Comparison of ENCODE assay signal across 10 cellular contexts in genomic region chr1:229155472-229155871, GRCh38.
DNase-seq lines count a peak whose midpoint lies in the region; ATAC-seq, FAIRE-seq and TF ChIP-seq lines count a peak whose summit lies in the region.
"Had no signal": no experiment of that assay in that cellular context is flagged by ENCODE, and none has a peak within 500 bp of the region (broad histone marks: within the 10 kb centered on the region; RNA-seq: fewer than 3 reads in every experiment).

No MANE protein-coding gene starts in this region.

- TF ChIP-seq POLR2A in GM12878 (IDR thresholded peaks at IDR 0.05; ENCODE audit: low read depth, low read length) = no peak

- no peak for TF ChIP-seq CTCF in OCI-LY7 (conservative IDR thresholded peaks at IDR 0.05; ENCODE audit: low read length)
- no peak for TF ChIP-seq CTCF in GM12878 (IDR thresholded peaks at IDR 0.05 in 2 of 3, conservative IDR thresholded peaks at IDR 0.05 in 1 of 3; ENCODE audit: control insufficient read depth in 2 of 3, extremely low read depth in 1 of 3, insufficient read depth in 1 of 3, low read depth in 3 of 3, low read length in 3 of 3)

- in situ Hi-C loops in GM12878 (cut with MboI) = no loop called here

- no peak for DNase-seq in activated CD4-positive, CD25-positive, alpha-beta regulatory T cell treated with anti-CD3 and anti-CD28 coated beads, Interleukin-2, amount 50 U/mL, for 72 hours
- no peak for DNase-seq in OCI-LY7 (ENCODE audit: low spot score)
- DNase-seq in GM12878 (ENCODE audit: low read depth, low spot score) = no peak
- peak in 2 of 3 experiments; percentile 8 to 22 for DNase-seq in stimulated activated CD4-positive, alpha-beta T cell treated with anti-CD3 and anti-CD28 coated beads, TNF-alpha, amount 100 ng/mL, for 24 hours (ENCODE audit: low read depth in 3 of 3)
- no peak for DNase-seq in 8988T
- no peak for DNase-seq in NCI-H2081 (lab: John Stamatoyannopoulos, UW)
- DNase-seq: NCI-H510A treated with DMSO at 0.1 percent for 48 hours had no signal

- TF ChIP-seq RAD21 in GM12878 (IDR thresholded peaks at IDR 0.05; ENCODE audit: insufficient read depth, low read depth, low read length) = no peak

- no peaks in the 10 kb centered on the region for H3K36me3 ChIP-seq in OCI-LY7 (ENCODE audit: insufficient read depth, low read length)
- no peaks in the 10 kb centered on the region for H3K36me3 ChIP-seq in GM12878 (ENCODE audit: control insufficient read depth in 2 of 2, insufficient read depth in 2 of 2, low read length in 1 of 2)

- no peaks in the 10 kb centered on the region; a peak in 1 of 4 replicates for H3K27me3 ChIP-seq in GM12878 (replicated peaks in 1 of 2; ENCODE audit: control insufficient read depth in 2 of 2, insufficient read depth in 2 of 2, low read length in 1 of 2)

- ATAC-seq in activated CD4-positive, CD25-positive, alpha-beta regulatory T cell treated with anti-CD3 and anti-CD28 coated beads, Interleukin-2, amount 50 U/mL, for 24 hours = peak; percentile 55 to 60
- ATAC-seq in GM12878 (no peak; the same call in 2 of the 3 replicates), GM19023 (IDR thresholded peaks at IDR 0.05; ENCODE audit: unreplicated experiment) (no peak)

- H3K4me2 ChIP-seq in OCI-LY7 (ENCODE audit: low read length) (no peak overlapping the region), GM12878 (ENCODE audit: control insufficient read depth, insufficient read depth) (peak overlapping the region; percentile 22; the same call in 1 of the 2 replicates)
- H3K4me2 ChIP-seq: KMS-11 had no signal

- CTCF ChIA-PET in OCI-LY7 (lab: Charles Lee; ENCODE audit: unreplicated experiment) (no interaction called here), GM12878 (lab: Yijun Ruan, JAX) (no interaction called here)

- H3K9me3 ChIP-seq in OCI-LY7 (ENCODE audit: low read length) (no peaks in the 10 kb centered on the region), GM12878 (replicated peaks; ENCODE audit: control insufficient read depth, insufficient read depth, low read length) (no peaks in the 10 kb centered on the region)

- intact Hi-C loops in OCI-LY7 (cut with micrococcal nuclease; ENCODE audit: unreplicated experiment) = no loop called here
- intact Hi-C loops in GM12878 (cut with micrococcal nuclease; ENCODE audit: unreplicated experiment) = no loop called here

- H3K79me2 ChIP-seq in OCI-LY7 (ENCODE audit: insufficient read depth, low read depth, low read length) = no peaks in the 10 kb centered on the region
- no peaks in the 10 kb centered on the region for H3K79me2 ChIP-seq in GM12878 (ENCODE audit: control insufficient read depth, insufficient read depth, low read length)

- 6% methylated on average over 9 of the region's 9 CpGs for WGBS in GM12878 (ENCODE audit: insufficient coverage, insufficient replicate concordance, low lambda C conversion rate, missing lambda C conversion rate)

- RAD21 ChIA-PET in GM12878 (lab: Charles Lee; ENCODE audit: unreplicated experiment) = no interaction called here

- peak; percentile 66 for FAIRE-seq in GM12878 (lab: Jason Lieb, UNC)

- no peak overlapping the region for H3K9ac ChIP-seq in GM12878 (ENCODE audit: control insufficient read depth, insufficient read depth, low read length)
- H3K9ac ChIP-seq: KMS-11 had no signal

- no peaks in the 10 kb centered on the region for H3K9me2 ChIP-seq in OCI-LY7 (ENCODE audit: insufficient read depth, low read length)

- POLR2A ChIA-PET in OCI-LY7 (lab: Charles Lee) = no interaction called here
- POLR2A ChIA-PET in GM12878 (lab: Charles Lee) = no interaction called here

- no peaks in the 10 kb centered on the region for H4K20me1 ChIP-seq in OCI-LY7 (ENCODE audit: insufficient read depth, low read length)
- H4K20me1 ChIP-seq in GM12878 (ENCODE audit: control insufficient read depth, insufficient read depth) = no peaks in the 10 kb centered on the region

- H3K27ac ChIP-seq in OCI-LY7 (ENCODE audit: low read depth, low read length, poor library complexity, severe bottlenecking) (no peak overlapping the region), GM12878 (ENCODE audit: control insufficient read depth, insufficient read depth) (no peak overlapping the region)
- H3K27ac ChIP-seq: KMS-11 had no signal

- BruUV-seq in OCI-LY7 (replicated peaks; lab: Mats Ljungman, UMichigan) (no TSS peak), GM12878 (replicated peaks; lab: Mats Ljungman, UMichigan) (no TSS peak)

- SMC1A ChIA-PET in GM12878 (lab: Charles Lee; ENCODE audit: uncharacterized antibody, unreplicated experiment) = no interaction called here

- H2AFZ ChIP-seq in OCI-LY7 (ENCODE audit: low read length) = peak overlapping the region; percentile 43; the same call in 1 of the 2 replicates
- H2AFZ ChIP-seq in GM12878 (ENCODE audit: control insufficient read depth, low read depth, low read length) = no peak overlapping the region

- TF ChIP-seq EP300 in GM12878 (IDR thresholded peaks at IDR 0.05; ENCODE audit: borderline replicate concordance in 1 of 2, control insufficient read depth in 1 of 2, low read depth in 2 of 2, low read length in 2 of 2) = no peak

- H3K4me3 ChIP-seq in OCI-LY7 (ENCODE audit: low read depth, low read length, poor library complexity, severe bottlenecking) = no peak overlapping the region
- no peak overlapping the region for H3K4me3 ChIP-seq in GM12878

- H3K4me1 ChIP-seq in OCI-LY7 (ENCODE audit: insufficient read depth, low read length, poor library complexity, severe bottlenecking) = no peaks in the 10 kb centered on the region
- H3K4me1 ChIP-seq in GM12878 (ENCODE audit: control insufficient read depth, insufficient read depth, low read length) = no peaks in the 10 kb centered on the region

TF ChIP-seq in GM12878, 131 proteins besides CTCF, POLR2A, EP300 and RAD21:
- TF ChIP-seq ASH2L (IDR thresholded peaks at IDR 0.05; ENCODE audit: borderline replicate concordance, low read depth) (no peak), LARP7 (IDR thresholded peaks at IDR 0.05) (no peak), MEF2B (IDR thresholded peaks at IDR 0.05; ENCODE audit: partially characterized antibody, poor library complexity, severe bottlenecking) (no peak), SPI1 (IDR thresholded peaks at IDR 0.05; ENCODE audit: borderline replicate concordance, insufficient read depth, low read depth, low read length) (no peak), RAD51 (IDR thresholded peaks at IDR 0.05) (no peak), RCOR1 (conservative IDR thresholded peaks at IDR 0.05; ENCODE audit: low read depth, low read length) (no peak), NKRF (conservative IDR thresholded peaks at IDR 0.05) (no peak), IKZF1 (conservative IDR thresholded peaks at IDR 0.05) (no peak), BRCA1 (IDR thresholded peaks at IDR 0.05; ENCODE audit: low read depth, low read length) (no peak)

Comparison
In these comparisons a context has a peak if more than half of its experiments do, and no peak if none do; other contexts are left out.
1. ATAC-seq: peak in activated CD4-positive, CD25-positive, alpha-beta regulatory T cell treated with anti-CD3 and anti-CD28 coated beads, Interleukin-2, amount 50 U/mL, for 24 hours (2 of 2); none in GM12878 (single experiment) and GM19023 (single experiment).
2. DNase-seq: peak in stimulated activated CD4-positive, alpha-beta T cell treated with anti-CD3 and anti-CD28 coated beads, TNF-alpha, amount 100 ng/mL, for 24 hours (2 of 3); none in activated CD4-positive, CD25-positive, alpha-beta regulatory T cell treated with anti-CD3 and anti-CD28 coated beads, Interleukin-2, amount 50 U/mL, for 72 hours (single experiment), OCI-LY7 (single experiment), GM12878 (single experiment), 8988T (single experiment) and NCI-H2081 (0 of 2).